Comparison of ENCODE assay signal across 2 cellular contexts in genomic region chr16:24847358-24847664, GRCh38.
TF ChIP-seq lines count a peak whose summit lies in the region.

No MANE protein-coding gene starts in this region.

TF ChIP-seq in A549, 52 proteins besides CTCF, POLR2A, EP300 and RAD21 (continued from another document):
- TF ChIP-seq JUNB (IDR thresholded peaks at IDR 0.05) (no peak), REST (IDR thresholded peaks at IDR 0.05) (no peak), MYC (IDR thresholded peaks at IDR 0.05; ENCODE audit: borderline replicate concordance, low read length) (no peak), CHD4 (IDR thresholded peaks at IDR 0.05; ENCODE audit: borderline replicate concordance) (no peak)

TF ChIP-seq in K562, 482 proteins besides CTCF, POLR2A, EP300 and RAD21 (continued from another document):
- TF ChIP-seq ZNF512 (tag; IDR thresholded peaks at IDR 0.05) (peak; percentile 96), ZNF655 (CRISPR knock-in tag; IDR thresholded peaks at IDR 0.05) (no peak), ZNF699 (CRISPR knock-in tag; IDR thresholded peaks at IDR 0.05; ENCODE audit: insufficient replicate concordance) (no peak), MIER1 (IDR thresholded peaks at IDR 0.05; ENCODE audit: low read depth) (peak; percentile 9; the same call in 1 of the 2 replicates), L3MBTL2 (IDR thresholded peaks at IDR 0.05) (no peak), ZNF140 (CRISPR knock-in tag; IDR thresholded peaks at IDR 0.05) (no peak), ZNF324 (CRISPR knock-in tag; IDR thresholded peaks at IDR 0.05) (no peak), ZFP36 (IDR thresholded peaks at IDR 0.05; ENCODE audit: low read depth, low read length, partially characterized antibody) (no peak), ZBTB12 (CRISPR knock-in tag; IDR thresholded peaks at IDR 0.05) (no peak), MBD1 (CRISPR knock-in tag; IDR thresholded peaks at IDR 0.05) (no peak), HDAC6 (IDR thresholded peaks at IDR 0.05; ENCODE audit: low read depth, low read length) (no peak)
